Comparison of ENCODE assay signal across 27 cellular contexts in genomic region chr16:74641969-74642368, GRCh38. TPM values are rescaled to one million over a fixed set of nuclear protein-coding genes. Genes with fewer than 3 reads are reported as not detected.
"Had no signal": no experiment of that assay in that cellular context is flagged by ENCODE, and none has a peak within 500 bp of the region (broad histone marks: within the 10 kb centered on the region; RNA-seq: fewer than 3 reads in every experiment).

No MANE protein-coding gene starts in this region.

- FAIRE-seq: endometrium, islet of Langerhans, keratinocyte had no signal

- H3K27me3 Mint-ChIP-seq: dendritic cell treated with granulocyte-macrophage colony-stimulating factor and Interleukin-4, amounts not matched to agents 40 ng/mL and 50 ng/mL, for 4 days; effector memory CD8-positive, alpha-beta T cell; naive B cell; naive thymus-derived CD8-positive, alpha-beta T cell had no signal

- H3K4me3 Mint-ChIP-seq: dendritic cell treated with granulocyte-macrophage colony-stimulating factor and Interleukin-4, amounts not matched to agents 40 ng/mL and 50 ng/mL, for 4 days; effector memory CD8-positive, alpha-beta T cell; endodermal cell; mesothelial cell of epicardium; naive B cell; naive thymus-derived CD8-positive, alpha-beta T cell had no signal

- H3K4me3 ChIP-seq: esophagus squamous epithelium, gastrocnemius medialis, heart right ventricle, left lung, lower lobe of right lung, mucosa of descending colon had no signal

- H3K9me3 ChIP-seq: esophagus squamous epithelium, gastrocnemius medialis, heart right ventricle, left lung, lower lobe of right lung, mucosa of descending colon had no signal

- H3K4me1 ChIP-seq: esophagus squamous epithelium, gastrocnemius medialis, heart right ventricle, left lung, lower lobe of right lung had no signal

- H3K27ac Mint-ChIP-seq: dendritic cell treated with granulocyte-macrophage colony-stimulating factor and Interleukin-4, amounts not matched to agents 40 ng/mL and 50 ng/mL, for 4 days; effector memory CD8-positive, alpha-beta T cell; endodermal cell; mesothelial cell of epicardium had no signal

- H3K27me3 ChIP-seq: esophagus squamous epithelium, gastrocnemius medialis, heart right ventricle, left lung had no signal

- H3K27ac ChIP-seq: esophagus squamous epithelium, gastrocnemius medialis, heart right ventricle, left lung, lower lobe of right lung had no signal

- DNase-seq: cortex of kidney; effector CD8-positive, alpha-beta T cell; effector memory CD8-positive, alpha-beta T cell; endodermal cell; erythroblast; esophagus squamous epithelium; foreskin fibroblast; foreskin melanocyte; gastrocnemius medialis; glutamatergic neuron; head of caudate nucleus; heart right ventricle; hippocampal formation; left cardiac atrium; left lung; left ventricle myocardium superior; lower lobe of right lung; mesenchymal stem cell; mucosa of descending colon; naive B cell; naive thymus-derived CD8-positive, alpha-beta T cell had no signal

- ATAC-seq: effector memory CD8-positive, alpha-beta T cell; esophagus mucosa; gastrocnemius medialis; heart right ventricle; left cardiac atrium; left lung; left ventricle myocardium superior; lower lobe of right lung; mucosa of descending colon; naive thymus-derived CD8-positive, alpha-beta T cell had no signal

- H3K4me1 Mint-ChIP-seq: endodermal cell; naive B cell; naive thymus-derived CD8-positive, alpha-beta T cell had no signal

RNA-seq across cellular contexts. Expression of gene MLKL, which starts 58.7 kb away (rescaled TPM):
- total RNA-seq: mesothelial cell of epicardium had no signal
